In genomic region chr18:69222089-69222488, GRCh38 we compare ENCODE assay signal across 29 cellular contexts.
"Had no signal": no experiment of that assay in that cellular context is flagged by ENCODE, and none has a peak within 500 bp of the region (broad histone marks: within the 10 kb centered on the region; RNA-seq: fewer than 3 reads in every experiment).

No MANE protein-coding gene starts in this region.

- H3K4me1 ChIP-seq: colonic mucosa, esophagus muscularis mucosa, esophagus squamous epithelium, foreskin keratinocyte, gastrocnemius medialis, gastroesophageal sphincter, heart right ventricle had no signal

- FAIRE-seq: colon, endometrium, endothelial cell of umbilical vein, frontal cortex had no signal

- H3K27me3 Mint-ChIP-seq: dendritic cell treated with granulocyte-macrophage colony-stimulating factor and Interleukin-4, amounts not matched to agents 40 ng/mL and 50 ng/mL, for 4 days; effector memory CD8-positive, alpha-beta T cell had no signal

- H3K4me3 Mint-ChIP-seq: dendritic cell treated with granulocyte-macrophage colony-stimulating factor and Interleukin-4, amounts not matched to agents 40 ng/mL and 50 ng/mL, for 4 days; effector memory CD8-positive, alpha-beta T cell; endodermal cell had no signal

- H3K27ac Mint-ChIP-seq: dendritic cell treated with granulocyte-macrophage colony-stimulating factor and Interleukin-4, amounts not matched to agents 40 ng/mL and 50 ng/mL, for 4 days; effector memory CD8-positive, alpha-beta T cell; endodermal cell had no signal

- ATAC-seq: effector memory CD8-positive, alpha-beta T cell; esophagus mucosa; foreskin keratinocyte; gastrocnemius medialis; gastroesophageal sphincter; heart left ventricle; heart right ventricle had no signal

- H3K4me1 Mint-ChIP-seq: endodermal cell had no signal

- H3K4me3 ChIP-seq: colonic mucosa, coronary artery, dorsolateral prefrontal cortex, esophagus muscularis mucosa, esophagus squamous epithelium, gastrocnemius medialis, gastroesophageal sphincter, heart left ventricle, heart right ventricle had no signal

- H3K9me3 Mint-ChIP-seq: endodermal cell had no signal

- H3K27me3 ChIP-seq: colonic mucosa, dorsolateral prefrontal cortex, esophagus muscularis mucosa, esophagus squamous epithelium, foreskin keratinocyte, gastrocnemius medialis, gastroesophageal sphincter, heart left ventricle, heart right ventricle had no signal

- H3K27ac ChIP-seq: colonic mucosa, coronary artery, dorsolateral prefrontal cortex, epithelial cell of prostate, esophagus muscularis mucosa, esophagus squamous epithelium, foreskin keratinocyte, gastrocnemius medialis, gastroesophageal sphincter, heart left ventricle, heart right ventricle had no signal

- H3K9me3 ChIP-seq: colonic mucosa, esophagus muscularis mucosa, esophagus squamous epithelium, gastrocnemius medialis, gastroesophageal sphincter, heart left ventricle, heart right ventricle had no signal

- H3K36me3 ChIP-seq: colonic mucosa, esophagus muscularis mucosa, esophagus squamous epithelium, gastrocnemius medialis, gastroesophageal sphincter, heart left ventricle, heart right ventricle had no signal

- DNase-seq: colonic mucosa; cortex of kidney; dermis blood vessel endothelial cell; dorsolateral prefrontal cortex; effector CD4-positive, alpha-beta T cell; effector CD8-positive, alpha-beta T cell; effector memory CD4-positive, alpha-beta T cell; effector memory CD8-positive, alpha-beta T cell; endodermal cell; erythroblast; esophagus squamous epithelium; foreskin fibroblast; foreskin keratinocyte; foreskin melanocyte; gastrocnemius medialis; glutamatergic neuron; head of caudate nucleus; heart left ventricle; heart right ventricle had no signal
